Comparison of ENCODE assay signal across 12 cellular contexts in the genomic region with DNA sequence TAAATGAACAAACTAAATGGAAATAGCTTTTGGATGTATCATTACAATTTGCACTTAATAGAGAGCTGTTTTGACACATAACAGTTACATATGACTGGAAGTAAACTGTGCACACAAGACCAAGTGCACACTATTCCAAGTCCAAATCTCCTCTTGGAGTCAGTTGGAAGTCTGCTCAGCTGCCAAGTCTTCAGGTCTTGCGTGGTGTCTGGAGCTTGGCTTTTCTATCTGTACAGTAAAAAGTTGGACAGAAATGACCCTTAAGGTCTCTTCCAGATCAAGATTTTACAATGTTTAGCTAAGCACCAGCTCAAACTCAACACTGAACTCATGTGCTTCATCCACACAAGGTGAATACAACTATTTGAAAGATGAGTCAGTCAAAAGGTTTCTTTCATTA.
A peak's percentile ranks its signal among the peaks of the same experiment; 100 is the strongest.
DNase-seq lines count a peak whose midpoint lies in the region; ATAC-seq and TF ChIP-seq lines count a peak whose summit lies in the region.
"Had no signal": no experiment of that assay in that cellular context is flagged by ENCODE, and none has a peak within 500 bp of the region (broad histone marks: within the 10 kb centered on the region; RNA-seq: fewer than 3 reads in every experiment).

No MANE protein-coding gene starts in this region.

- DNase-seq in GM23338 (ENCODE audit: low spot score): no peak
- peak; percentile 8 for DNase-seq in astrocyte of the hippocampus (ENCODE audit: low read depth, low spot score)
- DNase-seq in left lung: no peak
- peak; percentile 60 for DNase-seq in sigmoid colon
- DNase-seq in NCI-H2029 treated with DMSO at 0.1 percent for 48 hours (lab: John Stamatoyannopoulos, UW): no peak
- DNase-seq in naive thymus-derived CD4-positive, alpha-beta T cell: no peak
- DNase-seq: CD4-positive, alpha-beta T cell; NCI-H1436 treated with DMSO at 0.1 percent for 48 hours; NCI-H524 treated with DMSO at 0.1 percent for 48 hours; Right ventricle myocardium superior had no signal

- TF ChIP-seq EP300 in sigmoid colon (IDR thresholded peaks at IDR 0.05): no peak

- H3K9me2 ChIP-seq in GM23338 (ENCODE audit: insufficient read depth): no peaks in the 10 kb centered on the region

- H3K27me3 ChIP-seq in GM23338 (ENCODE audit: insufficient read depth) (no peaks in the 10 kb centered on the region), left lung (no peaks in the 10 kb centered on the region), sigmoid colon (no peaks in the 10 kb centered on the region)
- no peaks in the 10 kb centered on the region for H3K27me3 ChIP-seq in naive thymus-derived CD4-positive, alpha-beta T cell (ENCODE audit: control insufficient read depth in 2 of 2, insufficient read depth in 2 of 2, low read length in 2 of 2)

- H4K20me1 ChIP-seq in GM23338 (replicated peaks; ENCODE audit: insufficient read depth): no peaks in the 10 kb centered on the region

- H3K27ac Mint-ChIP-seq in GM23338: no peak overlapping the region
- H3K27ac Mint-ChIP-seq in naive thymus-derived CD4-positive, alpha-beta T cell: no peak overlapping the region
- H3K27ac Mint-ChIP-seq: CD4-positive, alpha-beta T cell; T-helper 1 cell treated with Interleukin-12 subunit alpha and Interleukin-12 subunit beta and Interleukin-4 antibody, amounts not matched to agents 30 μg/mL and 1 μg/mL, for 36 hours had no signal

- TF ChIP-seq CTCF in GM23338 (conservative IDR thresholded peaks at IDR 0.05; ENCODE audit: low read depth in 2 of 2) (no peak), left lung (IDR thresholded peaks at IDR 0.05) (no peak), sigmoid colon (IDR thresholded peaks at IDR 0.05) (no peak)

- no peaks in the 10 kb centered on the region for H3F3A ChIP-seq in GM23338 (replicated peaks; ENCODE audit: low read depth)

- H3K4me2 ChIP-seq in GM23338: no peak overlapping the region

- 33 to 68% methylated on average over 1 of the region's 1 CpG for WGBS in sigmoid colon, 2 donors

- TF ChIP-seq POLR2A in sigmoid colon (IDR thresholded peaks at IDR 0.05): no peak

- ATAC-seq in GM23338 (no peak), left lung (peak; percentile 31), HG03521 (IDR thresholded peaks at IDR 0.05; ENCODE audit: unreplicated experiment) (no peak)
- no peak for ATAC-seq in naive thymus-derived CD4-positive, alpha-beta T cell

- 0 out of 3 replicates have a peak, but pooled peaks cover 2% of the 10 kb centered on the region for H3K4me1 Mint-ChIP-seq in GM23338
- no peaks in the 10 kb centered on the region for H3K4me1 Mint-ChIP-seq in naive thymus-derived CD4-positive, alpha-beta T cell

- no peak overlapping the region for H3K4me3 Mint-ChIP-seq in GM23338
- no peak overlapping the region for H3K4me3 Mint-ChIP-seq in naive thymus-derived CD4-positive, alpha-beta T cell
- H3K4me3 Mint-ChIP-seq: CD4-positive, alpha-beta T cell; T-helper 1 cell treated with Interleukin-12 subunit alpha and Interleukin-12 subunit beta and Interleukin-4 antibody, amounts not matched to agents 30 μg/mL and 1 μg/mL, for 36 hours had no signal

- H3K9me3 ChIP-seq in left lung: no peaks in the 10 kb centered on the region
- no peaks in the 10 kb centered on the region for H3K9me3 ChIP-seq in sigmoid colon
- no peaks in the 10 kb centered on the region for H3K9me3 ChIP-seq in naive thymus-derived CD4-positive, alpha-beta T cell (ENCODE audit: control insufficient read depth in 2 of 3, low read length in 3 of 3)

- H3K4me1 ChIP-seq in GM23338 (ENCODE audit: insufficient read depth): peaks cover 7% of the 10 kb centered on the region
- H3K4me1 ChIP-seq in left lung: peaks cover 4 to 13% of the 10 kb centered on the region in 2 donors
- peaks cover 0 to 32% (median 26%) of the 10 kb centered on the region in 4 donors for H3K4me1 ChIP-seq in sigmoid colon
- H3K4me1 ChIP-seq in naive thymus-derived CD4-positive, alpha-beta T cell (ENCODE audit: control insufficient read depth in 2 of 2, insufficient read depth in 2 of 2, low read length in 2 of 2): no peaks in the 10 kb centered on the region

- H3K27ac ChIP-seq in GM23338 (ENCODE audit: low read depth) (no peak overlapping the region), left lung (no peak overlapping the region), sigmoid colon (peak overlapping the region in 2 of 4 donors; percentile 17 to 43)
- H3K27ac ChIP-seq in naive thymus-derived CD4-positive, alpha-beta T cell (ENCODE audit: low read depth, low read length): no peak overlapping the region

- H3K79me2 ChIP-seq in GM23338 (replicated peaks; ENCODE audit: insufficient read depth): no peaks in the 10 kb centered on the region

- H3K36me3 Mint-ChIP-seq in GM23338 (ENCODE audit: low read depth): no peaks in the 10 kb centered on the region
- no peaks in the 10 kb centered on the region for H3K36me3 Mint-ChIP-seq in naive thymus-derived CD4-positive, alpha-beta T cell

- H3K4me3 ChIP-seq in GM23338: no peak overlapping the region
- no peak overlapping the region for H3K4me3 ChIP-seq in left lung
- H3K4me3 ChIP-seq in sigmoid colon: no peak overlapping the region
- H3K4me3 ChIP-seq in naive thymus-derived CD4-positive, alpha-beta T cell (ENCODE audit: low read length): no peak overlapping the region

- CTCF ChIA-PET in naive thymus-derived CD4-positive, alpha-beta T cell (lab: Charles Lee): no interaction called here

- POLR2A ChIA-PET in naive thymus-derived CD4-positive, alpha-beta T cell (lab: Charles Lee): no interaction called here

- H3K27me3 Mint-ChIP-seq in GM23338 (ENCODE audit: insufficient read depth, low read depth, poor library complexity): peaks cover 2% of the 10 kb centered on the region
- no peaks in the 10 kb centered on the region for H3K27me3 Mint-ChIP-seq in naive thymus-derived CD4-positive, alpha-beta T cell
- H3K27me3 Mint-ChIP-seq: CD4-positive, alpha-beta T cell had no signal

- H3K36me3 ChIP-seq in GM23338 (ENCODE audit: insufficient read depth) (no peaks in the 10 kb centered on the region), left lung (no peaks in the 10 kb centered on the region), sigmoid colon (no peaks in the 10 kb centered on the region)
- no peaks in the 10 kb centered on the region for H3K36me3 ChIP-seq in naive thymus-derived CD4-positive, alpha-beta T cell (ENCODE audit: control insufficient read depth in 2 of 3, insufficient read depth in 3 of 3, low read length in 3 of 3)

- peak overlapping the region; percentile 1; the same call in 1 of the 2 replicates for H2AFZ ChIP-seq in GM23338

- no peaks in the 10 kb centered on the region for H3K9me3 Mint-ChIP-seq in GM23338
- peaks cover 0 to 7% (median 0%) of the 10 kb centered on the region in 11 donors for H3K9me3 Mint-ChIP-seq in naive thymus-derived CD4-positive, alpha-beta T cell
- H3K9me3 Mint-ChIP-seq: CD4-positive, alpha-beta T cell; T-helper 1 cell treated with Interleukin-12 subunit alpha and Interleukin-12 subunit beta and Interleukin-4 antibody, amounts not matched to agents 30 μg/mL and 1 μg/mL, for 36 hours had no signal

- intact Hi-C loops in left lung (cut with DNase I): loop anchor here in 1 of 2 donors (5.0 kb wide), 1 partner anchor 74 kb away; no protein-coding TSS in a partner anchor
- intact Hi-C loops in sigmoid colon (cut with DNase I): loop anchor here (5.0 to 10.0 kb wide), 3 partner anchors 74 to 2001 kb away; no protein-coding TSS in a partner anchor
- intact Hi-C loops in naive thymus-derived CD4-positive, alpha-beta T cell (cut with micrococcal nuclease): no loop called here

TF ChIP-seq in GM23338, 12 proteins besides CTCF, POLR2A, EP300 and RAD21 (continues in another document):
- TF ChIP-seq ZNF331 (CRISPR knock-in tag; IDR thresholded peaks at IDR 0.05; ENCODE audit: low read depth) (no peak), POLR2AphosphoS5 (IDR thresholded peaks at IDR 0.05; ENCODE audit: low read depth) (no peak), EZH2phosphoT487 (IDR thresholded peaks at IDR 0.05; ENCODE audit: unreplicated experiment) (no peak), EZH2 (IDR thresholded peaks at IDR 0.05; ENCODE audit: low read depth, unreplicated experiment) (no peak)
- TF ChIP-seq, protein P1, sequence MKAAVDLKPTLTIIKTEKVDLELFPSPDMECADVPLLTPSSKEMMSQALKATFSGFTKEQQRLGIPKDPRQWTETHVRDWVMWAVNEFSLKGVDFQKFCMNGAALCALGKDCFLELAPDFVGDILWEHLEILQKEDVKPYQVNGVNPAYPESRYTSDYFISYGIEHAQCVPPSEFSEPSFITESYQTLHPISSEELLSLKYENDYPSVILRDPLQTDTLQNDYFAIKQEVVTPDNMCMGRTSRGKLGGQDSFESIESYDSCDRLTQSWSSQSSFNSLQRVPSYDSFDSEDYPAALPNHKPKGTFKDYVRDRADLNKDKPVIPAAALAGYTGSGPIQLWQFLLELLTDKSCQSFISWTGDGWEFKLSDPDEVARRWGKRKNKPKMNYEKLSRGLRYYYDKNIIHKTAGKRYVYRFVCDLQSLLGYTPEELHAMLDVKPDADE (IDR thresholded peaks at IDR 0.05): no peak

Comparison
In these comparisons a context has a peak if more than half of its experiments do, and no peak if none do; other contexts are left out.
1. DNase-seq: peak in astrocyte of the hippocampus (single experiment) and sigmoid colon (single experiment); none in GM23338 (single experiment), left lung (0 of 2), NCI-H2029 treated with DMSO at 0.1 percent for 48 hours (single experiment) and naive thymus-derived CD4-positive, alpha-beta T cell (0 of 9).